9 cellular contexts compared by ENCODE assay signal in genomic region chr1:150272379-150272840, GRCh38. TPM values are rescaled to one million over a fixed set of nuclear protein-coding genes. Genes with fewer than 3 reads are reported as not detected.
DNase-seq lines count a peak whose midpoint lies in the region; ATAC-seq and TF ChIP-seq lines count a peak whose summit lies in the region.
"Had no signal": no experiment of that assay in that cellular context is flagged by ENCODE, and none has a peak within 500 bp of the region (broad histone marks: within the 10 kb centered on the region; RNA-seq: fewer than 3 reads in every experiment).

TSS of gene C1orf54 (plus strand) at chr1:150272790. CDS start at chr1:150272818, 28 bp downstream.

- peak within 1 kb of the TSS; percentile 62 for H3K4me2 ChIP-seq in SK-N-SH

- no peaks in the 10 kb centered on the region for H4K20me1 ChIP-seq in SK-N-SH (ENCODE audit: insufficient read depth)

- peaks cover 16% of the 10 kb centered on the region for H3K9me3 Mint-ChIP-seq in glutamatergic neuron (ENCODE audit: unreplicated experiment)

- H3K27ac Mint-ChIP-seq in glutamatergic neuron (ENCODE audit: unreplicated experiment): peak within 1 kb of the TSS; percentile 82

- peak within 1 kb of the TSS; percentile 81 for H3K4me3 Mint-ChIP-seq in glutamatergic neuron (ENCODE audit: unreplicated experiment)

- POLR2A ChIA-PET in SK-N-SH (lab: Yijun Ruan, JAX): no interaction called here

- H3K27me3 Mint-ChIP-seq in glutamatergic neuron (ENCODE audit: unreplicated experiment): peaks cover 9% of the 10 kb centered on the region

- WGBS in SK-N-SH (ENCODE audit: low lambda C conversion rate): 57% methylated on average over 5 of the region's 5 CpGs

- no peaks in the 10 kb centered on the region for H3K9me3 ChIP-seq in SK-N-SH
- H3K9me3 ChIP-seq in mucosa of descending colon: no peaks in the 10 kb centered on the region

- no peak for TF ChIP-seq EP300 in SK-N-SH (IDR thresholded peaks at IDR 0.05; ENCODE audit: borderline replicate concordance in 1 of 2, low read depth in 1 of 2, low read length in 1 of 2)

- no peaks in the 10 kb centered on the region for H3K36me3 Mint-ChIP-seq in glutamatergic neuron (ENCODE audit: unreplicated experiment)

- no peaks in the 10 kb centered on the region for H3K9me2 ChIP-seq in SK-N-SH

- no peaks in the 10 kb centered on the region for H3K27me3 ChIP-seq in SK-N-SH (ENCODE audit: insufficient read depth)

- CTCF ChIA-PET in SK-N-SH (lab: Yijun Ruan, JAX): interaction anchor here (1.1 to 3.5 kb wide), 3 partner anchors 9 to 77 kb away, joined by 3 to 20 read pairs (median 19); partner anchors contain the start of gene CIART

- no peak for ATAC-seq in HG02623 (IDR thresholded peaks at IDR 0.05; ENCODE audit: unreplicated experiment)
- no peak for ATAC-seq in GM18498 (IDR thresholded peaks at IDR 0.05; ENCODE audit: unreplicated experiment)
- ATAC-seq in mucosa of descending colon: no peak

- H2AFZ ChIP-seq in SK-N-SH (ENCODE audit: low read depth): peak within 1 kb of the TSS; percentile 84

- H3F3A ChIP-seq in SK-N-SH (replicated peaks; ENCODE audit: insufficient read depth): no peaks in the 10 kb centered on the region

- H3K36me3 ChIP-seq in SK-N-SH (replicated peaks in 1 of 2; ENCODE audit: control insufficient read depth in 1 of 2, insufficient read depth in 2 of 2, low read length in 1 of 2): no peaks in the 10 kb centered on the region
- no peaks in the 10 kb centered on the region for H3K36me3 ChIP-seq in mucosa of descending colon (ENCODE audit: low read depth)

- DNase-seq in ELF-1 (ENCODE audit: low read depth, low spot score) (peak; percentile 62), SK-N-SH (no peak), glutamatergic neuron (peak; percentile 44), pulmonary artery endothelial cell (ENCODE audit: low read depth, low spot score) (no peak), COLO829 (ENCODE audit: low spot score) (no peak), mucosa of descending colon (no peak)
- DNase-seq: activated CD4-positive, alpha-beta T cell treated with anti-CD3 and anti-CD28 coated beads for 48 hours had no signal

- TF ChIP-seq RAD21 in SK-N-SH (IDR thresholded peaks at IDR 0.05; ENCODE audit: low read length): no peak

- H3K4me3 ChIP-seq in SK-N-SH (ENCODE audit: low read depth in 2 of 2, low read length in 1 of 2): peak within 1 kb of the TSS in 1 of 2 experiments; percentile 12; a peak in 1 of 4 replicates
- H3K4me3 ChIP-seq in mucosa of descending colon: no peak within 1 kb of the TSS

- peaks cover 21% of the 10 kb centered on the region for H3K4me1 Mint-ChIP-seq in glutamatergic neuron (ENCODE audit: low read depth, unreplicated experiment)

- H3K79me2 ChIP-seq in SK-N-SH (ENCODE audit: insufficient read depth): peaks cover 15% of the 10 kb centered on the region

- TF ChIP-seq CTCF in SK-N-SH (IDR thresholded peaks at IDR 0.05) (no peak), glutamatergic neuron (IDR thresholded peaks at IDR 0.05; ENCODE audit: partially characterized antibody, unreplicated experiment) (no peak), mucosa of descending colon (IDR thresholded peaks at IDR 0.05) (no peak)

- no peak within 1 kb of the TSS for H3K9ac ChIP-seq in SK-N-SH

- peak within 1 kb of the TSS; percentile 20 to 41; a peak in 2 of 4 replicates for H3K27ac ChIP-seq in SK-N-SH (ENCODE audit: low read depth in 2 of 2, low read length in 1 of 2)

- intact Hi-C loops in mucosa of descending colon (cut with DNase I, micrococcal nuclease): no loop called here

- H3K4me1 ChIP-seq in SK-N-SH (ENCODE audit: control insufficient read depth in 1 of 2, insufficient read depth in 2 of 2, low read depth in 1 of 2, low read length in 1 of 2): peaks cover 6 to 7% of the 10 kb centered on the region in 2 experiments; a peak in 2 of 4 replicates
- H3K4me1 ChIP-seq in mucosa of descending colon (ENCODE audit: low read depth): peaks cover 5% of the 10 kb centered on the region

TF ChIP-seq in SK-N-SH, 30 proteins besides CTCF, POLR2A, EP300 and RAD21:
- TF ChIP-seq TEAD4 (IDR thresholded peaks at IDR 0.05; ENCODE audit: borderline replicate concordance, insufficient read depth) (no peak), POLR2AphosphoS5 (IDR thresholded peaks at IDR 0.05; ENCODE audit: low read depth, low read length) (0 out of 2 replicates have a peak, but pooled peaks have one; percentile 34)
TF ChIP-seq in SK-N-SH: peak in this region for 1.

RNA-seq across cellular contexts. Expression of gene C1orf54, which starts in this region (rescaled TPM):
- polyA plus RNA-seq in SK-N-SH (2012; rRNA removed): 18.0 and 25.7 TPM in 2 replicates
- polyA plus RNA-seq in SK-N-SH (2012; cell fraction: cytosol; rRNA removed): 25.4 and 34.1 TPM in 2 replicates
- polyA plus RNA-seq in SK-N-SH (2012; cell fraction: nucleus; rRNA removed): 5.4 and 9.7 TPM in 2 replicates
- total RNA-seq in glutamatergic neuron (ENCODE audit: unreplicated experiment) (1.3 TPM), pulmonary artery endothelial cell (32.8 and 94.0 TPM in 2 replicates), mucosa of descending colon (10 to 100 TPM in 1 of 3 donors, 1 to 10 TPM in 2; 4.5 to 26.2 (median 6.4) TPM)

Comparison
In these comparisons a context has a peak if more than half of its experiments do, and no peak if none do; other contexts are left out.
1. DNase-seq: peak in ELF-1 (single experiment) and glutamatergic neuron (single experiment); none in SK-N-SH (single experiment), pulmonary artery endothelial cell (single experiment), COLO829 (single experiment) and mucosa of descending colon (0 of 3).